In the genomic region with DNA sequence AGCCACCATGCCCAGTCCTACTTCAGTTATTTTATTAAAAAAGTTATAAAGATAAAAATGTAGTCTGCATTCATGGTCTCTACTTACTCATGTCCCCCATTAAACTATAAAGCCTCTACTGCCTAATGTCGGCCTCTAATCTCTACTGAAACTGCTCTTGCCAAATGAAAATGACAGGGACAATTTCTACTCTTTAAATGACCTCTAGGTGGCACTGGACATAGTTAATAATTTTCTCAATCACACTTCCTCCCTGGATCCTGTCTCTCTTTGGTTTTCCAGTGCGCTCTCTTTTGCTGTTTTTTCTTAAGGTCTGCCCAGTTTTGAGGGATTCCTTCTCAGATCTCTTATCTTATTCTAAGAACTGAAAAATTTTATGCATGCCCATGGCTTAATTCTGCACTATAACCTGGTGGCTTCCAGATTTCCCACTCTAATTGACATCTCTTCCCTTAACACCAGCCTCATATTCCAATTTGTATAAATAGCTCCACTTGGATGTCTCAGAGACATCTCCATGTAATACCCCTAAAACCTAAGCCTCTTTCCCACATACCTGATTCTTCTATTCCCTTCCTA, we compare ENCODE assay signal across 8 cellular contexts. TPM values are rescaled to one million over a fixed set of nuclear protein-coding genes. Genes with fewer than 3 reads are reported as not detected.
DNase-seq lines count a peak whose midpoint lies in the region; ATAC-seq and TF ChIP-seq lines count a peak whose summit lies in the region.

No MANE protein-coding gene starts in this region.

- no peaks in the 10 kb centered on the region for H3K9me3 Mint-ChIP-seq in progenitor cell of endocrine pancreas (ENCODE audit: low read depth)
- no peaks in the 10 kb centered on the region for H3K9me3 Mint-ChIP-seq in stimulated activated effector memory CD8-positive, alpha-beta T cell treated with anti-CD3 and anti-CD28 coated beads, Interleukin-12 subunit alpha, Interleukin-12 subunit beta, amount 100 ng/mL, for 72 hours

- TF ChIP-seq CTCF in Panc1 (IDR thresholded peaks at IDR 0.05) (peak; percentile 66; the same call in 1 of the 2 replicates), progenitor cell of endocrine pancreas (IDR thresholded peaks at IDR 0.05; ENCODE audit: unreplicated experiment) (peak; percentile 68)

- CTCF ChIA-PET in Panc1 (lab: Charles Lee) = no interaction called here

- peaks cover 2% of the 10 kb centered on the region; the same call in 1 of the 2 replicates for H3K27me3 ChIP-seq in Panc1 (ENCODE audit: control insufficient read depth, insufficient read depth, low read length)

- H3K9me3 ChIP-seq in Panc1 (ENCODE audit: control insufficient read depth, insufficient read depth, low read depth, low read length) = no peaks in the 10 kb centered on the region

- intact Hi-C loops in Panc1 (cut with micrococcal nuclease; ENCODE audit: unreplicated experiment) = no loop called here

- H3K4me3 Mint-ChIP-seq in progenitor cell of endocrine pancreas (ENCODE audit: low read depth) = no peak overlapping the region
- H3K4me3 Mint-ChIP-seq in stimulated activated effector memory CD8-positive, alpha-beta T cell treated with anti-CD3 and anti-CD28 coated beads, Interleukin-12 subunit alpha, Interleukin-12 subunit beta, amount 100 ng/mL, for 72 hours = no peak overlapping the region

- peaks cover 8% of the 10 kb centered on the region for H3K27me3 Mint-ChIP-seq in progenitor cell of endocrine pancreas

- H3K36me3 Mint-ChIP-seq in progenitor cell of endocrine pancreas (ENCODE audit: insufficient read depth) = no peaks in the 10 kb centered on the region
- H3K36me3 Mint-ChIP-seq in stimulated activated effector memory CD8-positive, alpha-beta T cell treated with anti-CD3 and anti-CD28 coated beads, Interleukin-12 subunit alpha, Interleukin-12 subunit beta, amount 100 ng/mL, for 72 hours = no peaks in the 10 kb centered on the region

- TF ChIP-seq POLR2A in erythroblast (IDR thresholded peaks at IDR 0.05; ENCODE audit: low read length) = no peak

- DNase-seq in EH (ENCODE audit: low read depth) = peak; percentile 44
- DNase-seq in Panc1 (ENCODE audit: low read depth, low spot score) = no peak
- DNase-seq in erythroblast (lab: John Stamatoyannopoulos, UW) = peak; percentile 42 to 59
- DNase-seq in progenitor cell of endocrine pancreas (ENCODE audit: low spot score, unreplicated experiment) = no peak
- no peak for DNase-seq in occipital lobe (lab: John Stamatoyannopoulos, UW)
- DNase-seq in stimulated activated effector memory CD8-positive, alpha-beta T cell treated with anti-CD3 and anti-CD28 coated beads, Interleukin-12 subunit alpha, Interleukin-12 subunit beta, amount 100 ng/mL, for 72 hours (ENCODE audit: low spot score in 2 of 2) = no peak
- no peak for DNase-seq in NCI-H226

- no peaks in the 10 kb centered on the region for H3K4me1 ChIP-seq in Panc1 (ENCODE audit: control insufficient read depth, insufficient read depth, low read length)

- in situ Hi-C loops in Panc1 (cut with HindIII; ENCODE audit: low pct_unique_long_range_greater_than_20kb, low sequenced_read_pairs) = no loop called here

- no peak overlapping the region for H3K4me3 ChIP-seq in Panc1 (ENCODE audit: low read depth in 2 of 2, low read length in 2 of 2)

- POLR2A ChIA-PET in Panc1 (lab: Charles Lee) = no interaction called here

- ATAC-seq in HG03103 (IDR thresholded peaks at IDR 0.05; ENCODE audit: low read depth, unreplicated experiment) = peak; percentile 58
- peak; percentile 78 for ATAC-seq in Panc1
- no peak for ATAC-seq in stimulated activated effector memory CD8-positive, alpha-beta T cell treated with anti-CD3 and anti-CD28 coated beads, Interleukin-12 subunit alpha, Interleukin-12 subunit beta, amount 100 ng/mL, for 72 hours

- H3K36me3 ChIP-seq in Panc1 (ENCODE audit: control insufficient read depth, insufficient read depth, low read length) = no peaks in the 10 kb centered on the region

- no peak overlapping the region for H3K27ac ChIP-seq in Panc1 (ENCODE audit: low read length)

- no TSS peak for BruUV-seq in Panc1 (replicated peaks; lab: Mats Ljungman, UMichigan)

- H3K27ac Mint-ChIP-seq in progenitor cell of endocrine pancreas = no peak overlapping the region
- H3K27ac Mint-ChIP-seq in stimulated activated effector memory CD8-positive, alpha-beta T cell treated with anti-CD3 and anti-CD28 coated beads, Interleukin-12 subunit alpha, Interleukin-12 subunit beta, amount 100 ng/mL, for 72 hours = no peak overlapping the region

- no peaks in the 10 kb centered on the region for H3K4me1 Mint-ChIP-seq in progenitor cell of endocrine pancreas (ENCODE audit: low read depth)
- H3K4me1 Mint-ChIP-seq in stimulated activated effector memory CD8-positive, alpha-beta T cell treated with anti-CD3 and anti-CD28 coated beads, Interleukin-12 subunit alpha, Interleukin-12 subunit beta, amount 100 ng/mL, for 72 hours = peaks cover 9% of the 10 kb centered on the region

RNA-seq across cellular contexts. Expression of a gene that starts 54.3 kb away (rescaled TPM):
- total RNA-seq in Panc1 (2021; ENCODE audit: unreplicated experiment) (9.7 TPM), progenitor cell of endocrine pancreas (9.3 and 9.6 TPM in 2 replicates), occipital lobe (45.7 TPM)
- 4.0 TPM for polyA plus RNA-seq in Panc1 (2012; ENCODE audit: insufficient read length)

Comparison
In these comparisons a context has a peak if more than half of its experiments do, and no peak if none do; other contexts are left out.
1. DNase-seq: peak in EH (single experiment) and erythroblast (2 of 2); none in Panc1 (single experiment), progenitor cell of endocrine pancreas (single experiment), occipital lobe (single experiment), stimulated activated effector memory CD8-positive, alpha-beta T cell treated with anti-CD3 and anti-CD28 coated beads, Interleukin-12 subunit alpha, Interleukin-12 subunit beta, amount 100 ng/mL, for 72 hours (0 of 2) and NCI-H226 (single experiment).